In genomic region chrX:49192722-49193328, GRCh38 we compare ENCODE assay signal across 8 cellular contexts. TPM values are rescaled to one million over a fixed set of nuclear protein-coding genes. Genes with fewer than 3 reads are reported as not detected.
DNase-seq lines count a peak whose midpoint lies in the region; ATAC-seq and TF ChIP-seq lines count a peak whose summit lies in the region.

No MANE protein-coding gene starts in this region.

- no peaks in the 10 kb centered on the region for H3K9me3 Mint-ChIP-seq in stimulated activated naive CD8-positive, alpha-beta T cell treated with anti-CD3 and anti-CD28 coated beads, Interleukin-15, amount 100 ng/mL, for 72 hours

- no peak overlapping the region for H3K27ac Mint-ChIP-seq in stimulated activated naive CD8-positive, alpha-beta T cell treated with anti-CD3 and anti-CD28 coated beads, Interleukin-15, amount 100 ng/mL, for 72 hours

- intact Hi-C loops in ovary (cut with DNase I): loop anchor here in 1 of 4 donors (5.0 kb wide), 1 partner anchor 736 kb away; no protein-coding TSS in a partner anchor

- no peak for TF ChIP-seq POLR2A in ovary (IDR thresholded peaks at IDR 0.05)

- H3K9me3 ChIP-seq in ovary: no peaks in the 10 kb centered on the region

- no peak overlapping the region for H3K27ac ChIP-seq in ovary

- peak overlapping the region in 1 of 2 donors; percentile 47 for H3K4me3 Mint-ChIP-seq in stimulated activated naive CD8-positive, alpha-beta T cell treated with anti-CD3 and anti-CD28 coated beads, Interleukin-15, amount 100 ng/mL, for 72 hours

- 65 to 73% (median 66%) methylated on average over 10 of the region's 10 CpGs for WGBS in ovary, 3 donors

- peak; percentile 56 for DNase-seq in stimulated activated naive CD8-positive, alpha-beta T cell treated with anti-CD3 and anti-CD28 coated beads, Interleukin-15, Interleukin-2, amounts not matched to agents 100 U/mL and 50 U/mL, for 24 hours
- DNase-seq in stimulated activated naive CD8-positive, alpha-beta T cell treated with anti-CD3 and anti-CD28 coated beads, Interleukin-15, amount 100 ng/mL, for 72 hours: no peak
- DNase-seq in OCI-M1 (lab: John Stamatoyannopoulos, UW): peak; percentile 54
- peak; percentile 58 for DNase-seq in cerebellar cortex (ENCODE audit: low spot score)
- DNase-seq in ovary: no peak
- no peak for DNase-seq in activated gamma-delta T cell treated with Interleukin-2 at 50 U/mL for 16 hours

- peak in 2 of 3 donors; percentile 16 to 19 for TF ChIP-seq CTCF in ovary (IDR thresholded peaks at IDR 0.05)

- no peaks in the 10 kb centered on the region for H3K4me1 ChIP-seq in ovary (ENCODE audit: insufficient read depth)

- no peak overlapping the region for H3K4me3 ChIP-seq in ovary

- no peaks in the 10 kb centered on the region for H3K27me3 ChIP-seq in ovary

- H3K36me3 ChIP-seq in ovary: no peaks in the 10 kb centered on the region

- peaks cover 45% of the 10 kb centered on the region for H3K4me1 Mint-ChIP-seq in stimulated activated naive CD8-positive, alpha-beta T cell treated with anti-CD3 and anti-CD28 coated beads, Interleukin-15, amount 100 ng/mL, for 72 hours

- ATAC-seq in stimulated activated naive CD8-positive, alpha-beta T cell treated with anti-CD3 and anti-CD28 coated beads, Interleukin-15, Interleukin-2, amounts not matched to agents 100 U/mL and 50 U/mL, for 24 hours: no peak
- ATAC-seq in stimulated activated naive CD8-positive, alpha-beta T cell treated with anti-CD3 and anti-CD28 coated beads, Interleukin-15, amount 100 ng/mL, for 72 hours: no peak
- ATAC-seq in GM21360 (IDR thresholded peaks at IDR 0.05; ENCODE audit: unreplicated experiment) (no peak), GM21526 (IDR thresholded peaks at IDR 0.05; ENCODE audit: low FRiP score, unreplicated experiment) (no peak)

- no peak for TF ChIP-seq EP300 in ovary (IDR thresholded peaks at IDR 0.05)

- H3K27me3 Mint-ChIP-seq in stimulated activated naive CD8-positive, alpha-beta T cell treated with anti-CD3 and anti-CD28 coated beads, Interleukin-15, amount 100 ng/mL, for 72 hours: no peaks in the 10 kb centered on the region

RNA-seq across cellular contexts. Expression of gene PRICKLE3, which starts 6.7 kb away (rescaled TPM):
- 10 to 100 TPM in 6 of 7 donors, 1 to 10 TPM in 1; 9.1 to 15.1 (median 11.5) TPM for total RNA-seq in ovary
- polyA plus RNA-seq in ovary: 1 to 10 TPM; 3.5 to 5.5 TPM

RNA-seq across cellular contexts. Expression of gene SYP, which starts 7.2 kb away (rescaled TPM):
- 1 to 10 TPM in 6 of 7 donors, under 1 TPM in 1; 0.69 to 3.3 (median 1.3) TPM for total RNA-seq in ovary
- 1 to 10 TPM; 1.9 to 3.1 TPM for polyA plus RNA-seq in ovary

RNA-seq across cellular contexts. Expression of gene PLP2, which starts 21.1 kb away (rescaled TPM):
- 100 to 1,000 TPM in 5 of 7 donors, 10 to 100 TPM in 2; 16.3 to 116 (median 105) TPM for total RNA-seq in ovary
- 100 to 1,000 TPM in 1 of 2 donors, 10 to 100 TPM in 1; 92.6 to 244 TPM for polyA plus RNA-seq in ovary

RNA-seq across cellular contexts. Expression of gene MAGIX, which starts 30.3 kb away (rescaled TPM):
- total RNA-seq in ovary: 10 to 100 TPM in 1 of 7 donors, 1 to 10 TPM in 6; 1.3 to 22.5 (median 2.0) TPM
- polyA plus RNA-seq in ovary: under 1 TPM; 0.32 to 0.82 TPM

RNA-seq across cellular contexts. Expression of gene CACNA1F, which starts 40.3 kb away (rescaled TPM):
- total RNA-seq in ovary: under 1 TPM in 5 of 7 donors, not detected in 2; 0.10 to 0.23 (median 0.15) TPM
- under 1 TPM; 0.02 to 0.32 TPM for polyA plus RNA-seq in ovary

Comparison
In these comparisons a context has a peak if more than half of its experiments do, and no peak if none do; other contexts are left out.
1. DNase-seq: peak in stimulated activated naive CD8-positive, alpha-beta T cell treated with anti-CD3 and anti-CD28 coated beads, Interleukin-15, Interleukin-2, amounts not matched to agents 100 U/mL and 50 U/mL, for 24 hours (single experiment), OCI-M1 (single experiment) and cerebellar cortex (single experiment); none in stimulated activated naive CD8-positive, alpha-beta T cell treated with anti-CD3 and anti-CD28 coated beads, Interleukin-15, amount 100 ng/mL, for 72 hours (0 of 2), ovary (0 of 5) and activated gamma-delta T cell treated with Interleukin-2 at 50 U/mL for 16 hours (single experiment).